In the genomic region with DNA sequence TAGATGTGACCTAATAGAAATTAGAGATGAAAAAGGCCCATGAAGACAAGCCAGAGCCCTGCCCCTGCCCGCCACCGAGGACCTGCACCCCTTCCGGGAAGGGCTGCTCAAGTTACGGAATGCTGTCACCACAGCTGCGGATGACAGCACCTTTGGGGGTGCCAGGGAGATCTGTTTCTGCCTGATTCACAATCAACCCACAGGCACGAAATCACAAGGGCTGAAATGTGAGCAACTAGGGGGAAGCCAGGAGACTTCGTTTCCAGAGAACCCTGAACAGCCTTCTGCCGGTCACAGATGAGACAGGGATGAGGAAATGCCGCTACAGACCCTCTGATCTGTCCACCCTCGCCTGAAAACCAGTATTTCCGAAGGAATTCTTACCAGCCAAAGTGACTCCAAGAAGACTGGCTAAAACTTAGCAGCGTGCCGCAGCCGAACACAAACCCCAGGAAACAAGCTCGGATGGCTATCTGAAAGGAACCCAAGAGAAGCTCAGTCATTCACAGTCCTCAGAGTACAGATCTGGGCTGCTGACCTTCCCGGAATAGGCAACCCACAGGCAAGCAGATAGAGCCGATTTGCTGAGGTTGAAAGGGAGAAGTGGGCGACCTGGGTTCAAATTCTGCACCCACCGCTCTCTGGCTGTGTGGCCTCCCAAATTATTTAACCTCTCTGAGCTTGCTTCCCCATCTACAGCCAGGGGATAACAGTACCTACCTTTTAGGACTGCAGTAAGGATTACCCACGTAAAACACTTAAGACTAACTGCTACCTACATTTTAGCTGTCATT, we compare ENCODE assay signal across 1 cellular context.
TF ChIP-seq lines count a peak whose summit lies in the region.

No MANE protein-coding gene starts in this region.

TF ChIP-seq in K562, 482 proteins besides CTCF, POLR2A, EP300 and RAD21 (continued from another document and continues in another):
- no peak for TF ChIP-seq ZNF740 (CRISPR knock-in tag; IDR thresholded peaks at IDR 0.05)
- no peak for TF ChIP-seq ZNF740 (tag; IDR thresholded peaks at IDR 0.05)
- TF ChIP-seq PHTF2 (CRISPR knock-in tag; IDR thresholded peaks at IDR 0.05), result no peak
- no peak for TF ChIP-seq PCBP2 (IDR thresholded peaks at IDR 0.05; ENCODE audit: low read depth, low read length, poor library complexity, severe bottlenecking)
- TF ChIP-seq IRF2 (CRISPR knock-in tag; IDR thresholded peaks at IDR 0.05), result no peak
- TF ChIP-seq MAZ (CRISPR knock-in tag; conservative IDR thresholded peaks at IDR 0.05 in 1 of 2, IDR thresholded peaks at IDR 0.05 in 1 of 2), result 0 out of 4 replicates have a peak, but pooled peaks of 1 of the 2 experiments have one; percentile 13
- no peak for TF ChIP-seq FIP1L1 (IDR thresholded peaks at IDR 0.05; ENCODE audit: low read depth, low read length, poor library complexity, severe bottlenecking)
- TF ChIP-seq ZKSCAN1 (IDR thresholded peaks at IDR 0.05; ENCODE audit: low read depth, low read length), result no peak
- no peak for TF ChIP-seq ZNF444 (CRISPR knock-in tag; IDR thresholded peaks at IDR 0.05)
- peak; percentile 48 for TF ChIP-seq KDM5B (IDR thresholded peaks at IDR 0.05; ENCODE audit: insufficient replicate concordance, low read depth, low read length)
- TF ChIP-seq PBX2 (CRISPR knock-in tag; IDR thresholded peaks at IDR 0.05; ENCODE audit: low read depth), result no peak
- no peak for TF ChIP-seq PBX2 (tag; conservative IDR thresholded peaks at IDR 0.05; ENCODE audit: low read depth)
- TF ChIP-seq PREB (CRISPR knock-in tag; IDR thresholded peaks at IDR 0.05), result no peak
- TF ChIP-seq, protein P1, sequence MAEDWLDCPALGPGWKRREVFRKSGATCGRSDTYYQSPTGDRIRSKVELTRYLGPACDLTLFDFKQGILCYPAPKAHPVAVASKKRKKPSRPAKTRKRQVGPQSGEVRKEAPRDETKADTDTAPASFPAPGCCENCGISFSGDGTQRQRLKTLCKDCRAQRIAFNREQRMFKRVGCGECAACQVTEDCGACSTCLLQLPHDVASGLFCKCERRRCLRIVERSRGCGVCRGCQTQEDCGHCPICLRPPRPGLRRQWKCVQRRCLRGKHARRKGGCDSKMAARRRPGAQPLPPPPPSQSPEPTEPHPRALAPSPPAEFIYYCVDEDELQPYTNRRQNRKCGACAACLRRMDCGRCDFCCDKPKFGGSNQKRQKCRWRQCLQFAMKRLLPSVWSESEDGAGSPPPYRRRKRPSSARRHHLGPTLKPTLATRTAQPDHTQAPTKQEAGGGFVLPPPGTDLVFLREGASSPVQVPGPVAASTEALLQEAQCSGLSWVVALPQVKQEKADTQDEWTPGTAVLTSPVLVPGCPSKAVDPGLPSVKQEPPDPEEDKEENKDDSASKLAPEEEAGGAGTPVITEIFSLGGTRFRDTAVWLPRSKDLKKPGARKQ (CRISPR knock-in tag; IDR thresholded peaks at IDR 0.05), result no peak
- TF ChIP-seq SAFB (IDR thresholded peaks at IDR 0.05; ENCODE audit: borderline replicate concordance, low read depth, low read length), result no peak
- TF ChIP-seq U2AF2 (optimal IDR thresholded peaks at IDR 0.05; ENCODE audit: low read depth, low read length), result no peak
- TF ChIP-seq, protein P2, sequence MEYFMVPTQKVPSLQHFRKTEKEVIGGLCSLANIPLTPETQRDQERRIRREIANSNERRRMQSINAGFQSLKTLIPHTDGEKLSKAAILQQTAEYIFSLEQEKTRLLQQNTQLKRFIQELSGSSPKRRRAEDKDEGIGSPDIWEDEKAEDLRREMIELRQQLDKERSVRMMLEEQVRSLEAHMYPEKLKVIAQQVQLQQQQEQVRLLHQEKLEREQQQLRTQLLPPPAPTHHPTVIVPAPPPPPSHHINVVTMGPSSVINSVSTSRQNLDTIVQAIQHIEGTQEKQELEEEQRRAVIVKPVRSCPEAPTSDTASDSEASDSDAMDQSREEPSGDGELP (CRISPR knock-in tag; IDR thresholded peaks at IDR 0.05; ENCODE audit: borderline replicate concordance), result peak; percentile 27; the same call in 1 of the 2 replicates
- TF ChIP-seq MAX (CRISPR knock-in tag; IDR thresholded peaks at IDR 0.05), result no peak; the same call in 1 of the 2 replicates
- no peak for TF ChIP-seq RBM34 (IDR thresholded peaks at IDR 0.05; ENCODE audit: borderline replicate concordance, insufficient read depth, low read length)
- TF ChIP-seq, protein P3, sequence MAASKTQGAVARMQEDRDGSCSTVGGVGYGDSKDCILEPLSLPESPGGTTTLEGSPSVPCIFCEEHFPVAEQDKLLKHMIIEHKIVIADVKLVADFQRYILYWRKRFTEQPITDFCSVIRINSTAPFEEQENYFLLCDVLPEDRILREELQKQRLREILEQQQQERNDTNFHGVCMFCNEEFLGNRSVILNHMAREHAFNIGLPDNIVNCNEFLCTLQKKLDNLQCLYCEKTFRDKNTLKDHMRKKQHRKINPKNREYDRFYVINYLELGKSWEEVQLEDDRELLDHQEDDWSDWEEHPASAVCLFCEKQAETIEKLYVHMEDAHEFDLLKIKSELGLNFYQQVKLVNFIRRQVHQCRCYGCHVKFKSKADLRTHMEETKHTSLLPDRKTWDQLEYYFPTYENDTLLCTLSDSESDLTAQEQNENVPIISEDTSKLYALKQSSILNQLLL (CRISPR knock-in tag; IDR thresholded peaks at IDR 0.05; ENCODE audit: borderline replicate concordance), result no peak
- no peak for TF ChIP-seq ZNF408 (CRISPR knock-in tag; IDR thresholded peaks at IDR 0.05; ENCODE audit: low read depth)
- no peak for TF ChIP-seq ZNF253 (CRISPR knock-in tag; conservative IDR thresholded peaks at IDR 0.05)
- TF ChIP-seq CBX1 (IDR thresholded peaks at IDR 0.05; ENCODE audit: low read depth), result peak; percentile 62
- TF ChIP-seq, protein P4, sequence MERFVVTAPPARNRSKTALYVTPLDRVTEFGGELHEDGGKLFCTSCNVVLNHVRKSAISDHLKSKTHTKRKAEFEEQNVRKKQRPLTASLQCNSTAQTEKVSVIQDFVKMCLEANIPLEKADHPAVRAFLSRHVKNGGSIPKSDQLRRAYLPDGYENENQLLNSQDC (CRISPR knock-in tag; IDR thresholded peaks at IDR 0.05), result no peak
- 0 out of 2 replicates have a peak, but pooled peaks have one; percentile 31 for TF ChIP-seq ZNF609 (CRISPR knock-in tag; IDR thresholded peaks at IDR 0.05; ENCODE audit: borderline replicate concordance)
- TF ChIP-seq, protein P5, sequence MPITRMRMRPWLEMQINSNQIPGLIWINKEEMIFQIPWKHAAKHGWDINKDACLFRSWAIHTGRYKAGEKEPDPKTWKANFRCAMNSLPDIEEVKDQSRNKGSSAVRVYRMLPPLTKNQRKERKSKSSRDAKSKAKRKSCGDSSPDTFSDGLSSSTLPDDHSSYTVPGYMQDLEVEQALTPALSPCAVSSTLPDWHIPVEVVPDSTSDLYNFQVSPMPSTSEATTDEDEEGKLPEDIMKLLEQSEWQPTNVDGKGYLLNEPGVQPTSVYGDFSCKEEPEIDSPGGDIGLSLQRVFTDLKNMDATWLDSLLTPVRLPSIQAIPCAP (CRISPR knock-in tag; IDR thresholded peaks at IDR 0.05; ENCODE audit: borderline replicate concordance), result no peak
- TF ChIP-seq CHD1 (IDR thresholded peaks at IDR 0.05; ENCODE audit: low read length), result peak; percentile 41
- no peak for TF ChIP-seq ZNF324 (CRISPR knock-in tag; IDR thresholded peaks at IDR 0.05)
- peak; percentile 22; the same call in 1 of the 2 replicates for TF ChIP-seq ARID4B (CRISPR knock-in tag; IDR thresholded peaks at IDR 0.05)
